In genomic region chr4:67712000-67712625, GRCh38 we compare ENCODE assay signal across 1 cellular context.
TF ChIP-seq lines count a peak whose summit lies in the region.

No MANE protein-coding gene starts in this region.

TF ChIP-seq in H1, 55 proteins besides CTCF, POLR2A, EP300 and RAD21:
- TF ChIP-seq, protein P1, sequence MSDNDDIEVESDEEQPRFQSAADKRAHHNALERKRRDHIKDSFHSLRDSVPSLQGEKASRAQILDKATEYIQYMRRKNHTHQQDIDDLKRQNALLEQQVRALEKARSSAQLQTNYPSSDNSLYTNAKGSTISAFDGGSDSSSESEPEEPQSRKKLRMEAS (IDR thresholded peaks at IDR 0.05), result no peak
- no peak for TF ChIP-seq KDM4A (IDR thresholded peaks at IDR 0.05; ENCODE audit: low read depth, low read length, severe bottlenecking)
- TF ChIP-seq, protein P2, sequence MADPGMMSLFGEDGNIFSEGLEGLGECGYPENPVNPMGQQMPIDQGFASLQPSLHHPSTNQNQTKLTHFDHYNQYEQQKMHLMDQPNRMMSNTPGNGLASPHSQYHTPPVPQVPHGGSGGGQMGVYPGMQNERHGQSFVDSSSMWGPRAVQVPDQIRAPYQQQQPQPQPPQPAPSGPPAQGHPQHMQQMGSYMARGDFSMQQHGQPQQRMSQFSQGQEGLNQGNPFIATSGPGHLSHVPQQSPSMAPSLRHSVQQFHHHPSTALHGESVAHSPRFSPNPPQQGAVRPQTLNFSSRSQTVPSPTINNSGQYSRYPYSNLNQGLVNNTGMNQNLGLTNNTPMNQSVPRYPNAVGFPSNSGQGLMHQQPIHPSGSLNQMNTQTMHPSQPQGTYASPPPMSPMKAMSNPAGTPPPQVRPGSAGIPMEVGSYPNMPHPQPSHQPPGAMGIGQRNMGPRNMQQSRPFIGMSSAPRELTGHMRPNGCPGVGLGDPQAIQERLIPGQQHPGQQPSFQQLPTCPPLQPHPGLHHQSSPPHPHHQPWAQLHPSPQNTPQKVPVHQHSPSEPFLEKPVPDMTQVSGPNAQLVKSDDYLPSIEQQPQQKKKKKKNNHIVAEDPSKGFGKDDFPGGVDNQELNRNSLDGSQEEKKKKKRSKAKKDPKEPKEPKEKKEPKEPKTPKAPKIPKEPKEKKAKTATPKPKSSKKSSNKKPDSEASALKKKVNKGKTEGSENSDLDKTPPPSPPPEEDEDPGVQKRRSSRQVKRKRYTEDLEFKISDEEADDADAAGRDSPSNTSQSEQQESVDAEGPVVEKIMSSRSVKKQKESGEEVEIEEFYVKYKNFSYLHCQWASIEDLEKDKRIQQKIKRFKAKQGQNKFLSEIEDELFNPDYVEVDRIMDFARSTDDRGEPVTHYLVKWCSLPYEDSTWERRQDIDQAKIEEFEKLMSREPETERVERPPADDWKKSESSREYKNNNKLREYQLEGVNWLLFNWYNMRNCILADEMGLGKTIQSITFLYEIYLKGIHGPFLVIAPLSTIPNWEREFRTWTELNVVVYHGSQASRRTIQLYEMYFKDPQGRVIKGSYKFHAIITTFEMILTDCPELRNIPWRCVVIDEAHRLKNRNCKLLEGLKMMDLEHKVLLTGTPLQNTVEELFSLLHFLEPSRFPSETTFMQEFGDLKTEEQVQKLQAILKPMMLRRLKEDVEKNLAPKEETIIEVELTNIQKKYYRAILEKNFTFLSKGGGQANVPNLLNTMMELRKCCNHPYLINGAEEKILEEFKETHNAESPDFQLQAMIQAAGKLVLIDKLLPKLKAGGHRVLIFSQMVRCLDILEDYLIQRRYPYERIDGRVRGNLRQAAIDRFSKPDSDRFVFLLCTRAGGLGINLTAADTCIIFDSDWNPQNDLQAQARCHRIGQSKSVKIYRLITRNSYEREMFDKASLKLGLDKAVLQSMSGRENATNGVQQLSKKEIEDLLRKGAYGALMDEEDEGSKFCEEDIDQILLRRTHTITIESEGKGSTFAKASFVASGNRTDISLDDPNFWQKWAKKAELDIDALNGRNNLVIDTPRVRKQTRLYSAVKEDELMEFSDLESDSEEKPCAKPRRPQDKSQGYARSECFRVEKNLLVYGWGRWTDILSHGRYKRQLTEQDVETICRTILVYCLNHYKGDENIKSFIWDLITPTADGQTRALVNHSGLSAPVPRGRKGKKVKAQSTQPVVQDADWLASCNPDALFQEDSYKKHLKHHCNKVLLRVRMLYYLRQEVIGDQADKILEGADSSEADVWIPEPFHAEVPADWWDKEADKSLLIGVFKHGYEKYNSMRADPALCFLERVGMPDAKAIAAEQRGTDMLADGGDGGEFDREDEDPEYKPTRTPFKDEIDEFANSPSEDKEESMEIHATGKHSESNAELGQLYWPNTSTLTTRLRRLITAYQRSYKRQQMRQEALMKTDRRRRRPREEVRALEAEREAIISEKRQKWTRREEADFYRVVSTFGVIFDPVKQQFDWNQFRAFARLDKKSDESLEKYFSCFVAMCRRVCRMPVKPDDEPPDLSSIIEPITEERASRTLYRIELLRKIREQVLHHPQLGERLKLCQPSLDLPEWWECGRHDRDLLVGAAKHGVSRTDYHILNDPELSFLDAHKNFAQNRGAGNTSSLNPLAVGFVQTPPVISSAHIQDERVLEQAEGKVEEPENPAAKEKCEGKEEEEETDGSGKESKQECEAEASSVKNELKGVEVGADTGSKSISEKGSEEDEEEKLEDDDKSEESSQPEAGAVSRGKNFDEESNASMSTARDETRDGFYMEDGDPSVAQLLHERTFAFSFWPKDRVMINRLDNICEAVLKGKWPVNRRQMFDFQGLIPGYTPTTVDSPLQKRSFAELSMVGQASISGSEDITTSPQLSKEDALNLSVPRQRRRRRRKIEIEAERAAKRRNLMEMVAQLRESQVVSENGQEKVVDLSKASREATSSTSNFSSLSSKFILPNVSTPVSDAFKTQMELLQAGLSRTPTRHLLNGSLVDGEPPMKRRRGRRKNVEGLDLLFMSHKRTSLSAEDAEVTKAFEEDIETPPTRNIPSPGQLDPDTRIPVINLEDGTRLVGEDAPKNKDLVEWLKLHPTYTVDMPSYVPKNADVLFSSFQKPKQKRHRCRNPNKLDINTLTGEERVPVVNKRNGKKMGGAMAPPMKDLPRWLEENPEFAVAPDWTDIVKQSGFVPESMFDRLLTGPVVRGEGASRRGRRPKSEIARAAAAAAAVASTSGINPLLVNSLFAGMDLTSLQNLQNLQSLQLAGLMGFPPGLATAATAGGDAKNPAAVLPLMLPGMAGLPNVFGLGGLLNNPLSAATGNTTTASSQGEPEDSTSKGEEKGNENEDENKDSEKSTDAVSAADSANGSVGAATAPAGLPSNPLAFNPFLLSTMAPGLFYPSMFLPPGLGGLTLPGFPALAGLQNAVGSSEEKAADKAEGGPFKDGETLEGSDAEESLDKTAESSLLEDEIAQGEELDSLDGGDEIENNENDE (IDR thresholded peaks at IDR 0.05; ENCODE audit: insufficient replicate concordance, low read length), result no peak
- TF ChIP-seq YY1 (IDR thresholded peaks at IDR 0.05; ENCODE audit: low read depth, low read length), result no peak
- no peak for TF ChIP-seq SAP30 (IDR thresholded peaks at IDR 0.05; ENCODE audit: insufficient read depth, insufficient replicate concordance, low read length)
